ENCODE assay signal across 24 cellular contexts in the genomic region with DNA sequence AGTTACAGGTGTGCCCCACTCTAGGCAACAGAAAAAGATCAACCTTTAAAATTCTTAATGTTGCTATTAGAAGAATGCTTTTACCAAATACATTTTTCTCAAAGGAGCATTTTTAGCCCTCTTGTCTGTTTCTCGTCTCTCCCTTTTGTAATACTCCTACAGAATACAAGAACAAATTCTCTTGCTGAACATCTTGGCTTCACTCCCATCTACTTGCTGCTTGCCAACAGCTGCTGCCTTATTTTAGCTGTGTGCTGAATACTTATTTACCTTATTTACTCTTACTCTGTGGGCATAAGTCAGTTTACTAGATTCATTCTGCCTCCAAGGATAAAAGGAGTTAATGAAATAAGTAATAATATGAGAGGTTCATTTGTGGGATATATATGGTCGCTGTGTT.
A peak's percentile ranks its signal among the peaks of the same experiment; 100 is the strongest.
DNase-seq lines count a peak whose midpoint lies in the region; ATAC-seq, FAIRE-seq and TF ChIP-seq lines count a peak whose summit lies in the region.
"Had no signal": no experiment of that assay in that cellular context is flagged by ENCODE, and none has a peak within 500 bp of the region (broad histone marks: within the 10 kb centered on the region; RNA-seq: fewer than 3 reads in every experiment).

No MANE protein-coding gene starts in this region.

- TF ChIP-seq EP300 in HepG2 (IDR thresholded peaks at IDR 0.05; ENCODE audit: low read depth in 2 of 2, low read length in 2 of 2) = no peak
- no peak for TF ChIP-seq EP300 in HepG2 (CRISPR knock-in tag; IDR thresholded peaks at IDR 0.05; ENCODE audit: borderline replicate concordance)

- no peak for FAIRE-seq in HepG2 (lab: Jason Lieb, UNC)
- FAIRE-seq: GM12892, kidney had no signal

- peaks cover 3% of the 10 kb centered on the region for H3K36me3 Mint-ChIP-seq in progenitor cell of endocrine pancreas (ENCODE audit: insufficient read depth)

- no peaks in the 10 kb centered on the region for H3K79me2 ChIP-seq in HepG2 (ENCODE audit: insufficient read depth, low read length)
- H3K79me2 ChIP-seq: parathyroid adenoma had no signal

- in situ Hi-C loops in HepG2 (cut with HindIII; ENCODE audit: extremely low pct_ligation_motif_present, low pct_unique_long_range_greater_than_20kb) = no loop called here

- H3K4me3 ChIP-seq in right lobe of liver (no peak overlapping the region), HepG2 (replicated peaks in 1 of 3; ENCODE audit: insufficient read depth in 1 of 3, low read depth in 2 of 3, low read length in 3 of 3) (no peak overlapping the region), MG63 (no peak overlapping the region)
- H3K4me3 ChIP-seq: breast epithelium, mucosa of descending colon, tibial nerve had no signal

- H3K9me3 ChIP-seq in right lobe of liver (no peaks in the 10 kb centered on the region), HepG2 (ENCODE audit: low read length) (no peaks in the 10 kb centered on the region), MG63 (no peaks in the 10 kb centered on the region)
- H3K9me3 ChIP-seq: breast epithelium, mucosa of descending colon, tibial nerve had no signal

- CTCF ChIA-PET in HepG2 (lab: Yijun Ruan, JAX; ENCODE audit: low intra/inter-chr PET ratio, low total read pairs) = no interaction called here

- no peak for TF ChIP-seq CTCF in right lobe of liver (IDR thresholded peaks at IDR 0.05)
- no peak for TF ChIP-seq CTCF in HepG2 (CRISPR knock-in tag; IDR thresholded peaks at IDR 0.05)
- TF ChIP-seq CTCF in progenitor cell of endocrine pancreas (IDR thresholded peaks at IDR 0.05; ENCODE audit: unreplicated experiment) = no peak

- H3K9me3 Mint-ChIP-seq in progenitor cell of endocrine pancreas (ENCODE audit: low read depth) = no peaks in the 10 kb centered on the region
- H3K9me3 Mint-ChIP-seq: CD8-positive, alpha-beta T cell; endodermal cell had no signal

- peaks cover 0 to 1% (median 0%) of the 10 kb centered on the region in 4 donors for H3K36me3 ChIP-seq in right lobe of liver
- H3K36me3 ChIP-seq in HepG2 (replicated peaks in 1 of 2; ENCODE audit: control insufficient read depth in 1 of 2, insufficient read depth in 2 of 2, low read length in 2 of 2) = peaks cover 3 to 25% of the 10 kb centered on the region in 2 experiments; a peak in 4 of 5 replicates
- peaks cover 8% of the 10 kb centered on the region; the same call in 1 of the 2 replicates for H3K36me3 ChIP-seq in MG63
- H3K36me3 ChIP-seq: breast epithelium had no signal

- POLR2A ChIA-PET in HepG2 (lab: Yijun Ruan, JAX) = no interaction called here

- TF ChIP-seq POLR2A in right lobe of liver (IDR thresholded peaks at IDR 0.05) (no peak), HepG2 (IDR thresholded peaks at IDR 0.05; ENCODE audit: insufficient read depth in 1 of 2, low read depth in 2 of 2, low read length in 2 of 2) (no peak)

- no peak overlapping the region for H2AFZ ChIP-seq in HepG2 (ENCODE audit: low read length)
- H2AFZ ChIP-seq: parathyroid adenoma had no signal

- BruUV-seq in HepG2 (replicated peaks; lab: Mats Ljungman, UMichigan) = no TSS peak

- no peaks in the 10 kb centered on the region for H4K20me1 ChIP-seq in HepG2 (ENCODE audit: insufficient read depth, low read length)

- ATAC-seq in right lobe of liver (peak; percentile 60 to 75 (median 66)), HepG2 (no peak)
- ATAC-seq: CD8-positive, alpha-beta T cell; mucosa of descending colon; Panc1 had no signal

- H3K4me2 ChIP-seq in HepG2 (ENCODE audit: low read depth, low read length) = no peak overlapping the region
- H3K4me2 ChIP-seq: KMS-11 had no signal

- no peak overlapping the region for H3K27ac ChIP-seq in right lobe of liver
- H3K27ac ChIP-seq in HepG2 (ENCODE audit: extremely low read length, insufficient read depth, low read length) = no peak overlapping the region
- H3K27ac ChIP-seq: breast epithelium, HL-60, KMS-11, parathyroid adenoma had no signal

- no peaks in the 10 kb centered on the region for H3K4me1 Mint-ChIP-seq in progenitor cell of endocrine pancreas (ENCODE audit: low read depth)

- H3K9ac ChIP-seq in HepG2 (ENCODE audit: insufficient read depth, low read depth, low read length) = no peak overlapping the region
- H3K9ac ChIP-seq: KMS-11, parathyroid adenoma had no signal

- intact Hi-C loops in right lobe of liver (cut with DNase I) = no loop called here
- intact Hi-C loops in HepG2 (cut with micrococcal nuclease; ENCODE audit: unreplicated experiment) = no loop called here

- no peak overlapping the region for H3K27ac Mint-ChIP-seq in progenitor cell of endocrine pancreas
- H3K27ac Mint-ChIP-seq: CD8-positive, alpha-beta T cell; endodermal cell had no signal

- H3K4me3 Mint-ChIP-seq in progenitor cell of endocrine pancreas (ENCODE audit: low read depth) = no peak overlapping the region
- H3K4me3 Mint-ChIP-seq: CD8-positive, alpha-beta T cell; endodermal cell had no signal

- no peaks in the 10 kb centered on the region for H3K27me3 Mint-ChIP-seq in progenitor cell of endocrine pancreas

- H3K27me3 ChIP-seq in right lobe of liver = no peaks in the 10 kb centered on the region
- H3K27me3 ChIP-seq in HepG2 (ENCODE audit: control insufficient read depth in 1 of 2, insufficient read depth in 2 of 2, low read length in 2 of 2) = no peaks in the 10 kb centered on the region
- no peaks in the 10 kb centered on the region for H3K27me3 ChIP-seq in MG63
- H3K27me3 ChIP-seq: breast epithelium, tibial nerve had no signal

- WGBS in right lobe of liver (ENCODE audit: insufficient coverage, low coverage, low lambda C conversion rate, missing lambda C conversion rate) = 60% methylated on average over 2 of the region's 2 CpGs
- 98% methylated on average over 2 of the region's 2 CpGs for WGBS in HepG2 (ENCODE audit: low lambda C conversion rate)

- peaks cover 0 to 17% (median 4%) of the 10 kb centered on the region in 4 donors for H3K4me1 ChIP-seq in right lobe of liver
- no peaks in the 10 kb centered on the region; the same call in 1 of the 2 replicates for H3K4me1 ChIP-seq in HepG2 (ENCODE audit: insufficient read depth, low read length)
- H3K4me1 ChIP-seq: breast epithelium, parathyroid adenoma had no signal

- DNase-seq in right lobe of liver (peak in 1 of 3 donors; percentile 62), HepG2 (ENCODE audit: low spot score) (no peak), fibroblast of peridontal ligament (ENCODE audit: extremely low read depth) (peak; percentile 74), myocyte (ENCODE audit: low read depth) (peak; percentile 82), MG63 (no peak), LoVo (ENCODE audit: low spot score) (no peak), progenitor cell of endocrine pancreas (ENCODE audit: low spot score, unreplicated experiment) (no peak)
- no peak for DNase-seq in activated CD4-positive, alpha-beta T cell treated with anti-CD3 and anti-CD28 coated beads for 4 hours
- DNase-seq: ACHN; activated CD8-positive, alpha-beta memory T cell treated with anti-CD3 and anti-CD28 coated beads for 24 hours; activated gamma-delta T cell treated with Interleukin-2 at 50 U/mL for 16 hours; CD8-positive, alpha-beta T cell; endodermal cell; glutamatergic neuron; kidney; mucosa of descending colon; NCI-H524 treated with DMSO at 0.1 percent for 48 hours had no signal

- no peak for TF ChIP-seq RAD21 in HepG2 (CRISPR knock-in tag; IDR thresholded peaks at IDR 0.05)

TF ChIP-seq in HepG2, 621 proteins besides CTCF, POLR2A, EP300 and RAD21 (continues in another document):
- no peak for TF ChIP-seq SALL2 (CRISPR knock-in tag; IDR thresholded peaks at IDR 0.05)
- TF ChIP-seq IKZF1 (IDR thresholded peaks at IDR 0.05) = no peak
- TF ChIP-seq, protein P1, sequence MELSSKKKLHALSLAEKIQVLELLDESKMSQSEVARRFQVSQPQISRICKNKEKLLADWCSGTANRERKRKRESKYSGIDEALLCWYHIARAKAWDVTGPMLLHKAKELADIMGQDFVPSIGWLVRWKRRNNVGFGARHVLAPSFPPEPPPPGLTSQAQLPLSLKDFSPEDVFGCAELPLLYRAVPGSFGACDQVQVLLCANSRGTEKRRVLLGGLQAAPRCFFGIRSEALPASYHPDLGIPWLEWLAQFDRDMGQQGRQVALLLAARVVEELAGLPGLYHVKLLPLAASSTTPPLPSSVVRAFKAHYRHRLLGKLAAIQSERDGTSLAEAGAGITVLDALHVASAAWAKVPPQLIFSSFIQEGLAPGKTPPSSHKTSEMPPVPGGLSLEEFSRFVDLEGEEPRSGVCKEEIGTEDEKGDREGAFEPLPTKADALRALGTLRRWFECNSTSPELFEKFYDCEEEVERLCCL (CRISPR knock-in tag; IDR thresholded peaks at IDR 0.05; ENCODE audit: borderline replicate concordance) = no peak
- TF ChIP-seq, protein P2, sequence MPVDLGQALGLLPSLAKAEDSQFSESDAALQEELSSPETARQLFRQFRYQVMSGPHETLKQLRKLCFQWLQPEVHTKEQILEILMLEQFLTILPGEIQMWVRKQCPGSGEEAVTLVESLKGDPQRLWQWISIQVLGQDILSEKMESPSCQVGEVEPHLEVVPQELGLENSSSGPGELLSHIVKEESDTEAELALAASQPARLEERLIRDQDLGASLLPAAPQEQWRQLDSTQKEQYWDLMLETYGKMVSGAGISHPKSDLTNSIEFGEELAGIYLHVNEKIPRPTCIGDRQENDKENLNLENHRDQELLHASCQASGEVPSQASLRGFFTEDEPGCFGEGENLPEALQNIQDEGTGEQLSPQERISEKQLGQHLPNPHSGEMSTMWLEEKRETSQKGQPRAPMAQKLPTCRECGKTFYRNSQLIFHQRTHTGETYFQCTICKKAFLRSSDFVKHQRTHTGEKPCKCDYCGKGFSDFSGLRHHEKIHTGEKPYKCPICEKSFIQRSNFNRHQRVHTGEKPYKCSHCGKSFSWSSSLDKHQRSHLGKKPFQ (CRISPR knock-in tag; IDR thresholded peaks at IDR 0.05; ENCODE audit: insufficient replicate concordance) = no peak
- no peak for TF ChIP-seq ZNF3 (CRISPR knock-in tag; IDR thresholded peaks at IDR 0.05)
- no peak for TF ChIP-seq ZNF607 (CRISPR knock-in tag; IDR thresholded peaks at IDR 0.05; ENCODE audit: borderline replicate concordance)
- TF ChIP-seq, protein P3, sequence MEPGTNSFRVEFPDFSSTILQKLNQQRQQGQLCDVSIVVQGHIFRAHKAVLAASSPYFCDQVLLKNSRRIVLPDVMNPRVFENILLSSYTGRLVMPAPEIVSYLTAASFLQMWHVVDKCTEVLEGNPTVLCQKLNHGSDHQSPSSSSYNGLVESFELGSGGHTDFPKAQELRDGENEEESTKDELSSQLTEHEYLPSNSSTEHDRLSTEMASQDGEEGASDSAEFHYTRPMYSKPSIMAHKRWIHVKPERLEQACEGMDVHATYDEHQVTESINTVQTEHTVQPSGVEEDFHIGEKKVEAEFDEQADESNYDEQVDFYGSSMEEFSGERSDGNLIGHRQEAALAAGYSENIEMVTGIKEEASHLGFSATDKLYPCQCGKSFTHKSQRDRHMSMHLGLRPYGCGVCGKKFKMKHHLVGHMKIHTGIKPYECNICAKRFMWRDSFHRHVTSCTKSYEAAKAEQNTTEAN (CRISPR knock-in tag; conservative IDR thresholded peaks at IDR 0.05) = no peak
- no peak for TF ChIP-seq NFIC (IDR thresholded peaks at IDR 0.05; ENCODE audit: low read length)

Comparison
In these comparisons a context has a peak if more than half of its experiments do, and no peak if none do; other contexts are left out.
1. DNase-seq: peak in fibroblast of peridontal ligament (single experiment) and myocyte (single experiment); none in HepG2 (single experiment), MG63 (single experiment), LoVo (single experiment), progenitor cell of endocrine pancreas (single experiment) and activated CD4-positive, alpha-beta T cell treated with anti-CD3 and anti-CD28 coated beads for 4 hours (0 of 2).